Comparison of ENCODE assay signal across 18 cellular contexts in the genomic region with DNA sequence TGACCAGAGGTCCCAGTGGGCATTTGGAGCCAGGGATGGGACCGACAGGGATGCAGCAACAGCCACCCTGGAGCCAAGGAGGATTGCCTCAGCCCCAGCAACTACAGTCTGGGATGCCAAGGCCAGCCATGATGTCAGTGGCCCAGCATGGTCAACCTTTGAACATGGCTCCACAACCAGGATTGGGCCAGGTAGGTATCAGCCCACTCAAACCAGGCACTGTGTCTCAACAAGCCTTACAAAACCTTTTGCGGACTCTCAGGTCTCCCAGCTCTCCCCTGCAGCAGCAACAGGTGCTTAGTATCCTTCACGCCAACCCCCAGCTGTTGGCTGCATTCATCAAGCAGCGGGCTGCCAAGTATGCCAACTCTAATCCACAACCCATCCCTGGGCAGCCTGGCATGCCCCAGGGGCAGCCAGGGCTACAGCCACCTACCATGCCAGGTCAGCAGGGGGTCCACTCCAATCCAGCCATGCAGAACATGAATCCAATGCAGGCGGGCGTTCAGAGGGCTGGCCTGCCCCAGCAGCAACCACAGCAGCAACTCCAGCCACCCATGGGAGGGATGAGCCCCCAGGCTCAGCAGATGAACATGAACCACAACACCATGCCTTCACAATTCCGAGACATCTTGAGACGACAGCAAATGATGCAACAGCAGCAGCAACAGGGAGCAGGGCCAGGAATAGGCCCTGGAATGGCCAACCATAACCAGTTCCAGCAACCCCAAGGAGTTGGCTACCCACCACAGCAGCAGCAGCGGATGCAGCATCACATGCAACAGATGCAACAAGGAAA. TPM values are rescaled to one million over a fixed set of nuclear protein-coding genes. Genes with fewer than 3 reads are reported as not detected.
DNase-seq lines count a peak whose midpoint lies in the region; ATAC-seq and TF ChIP-seq lines count a peak whose summit lies in the region.
"Had no signal": no experiment of that assay in that cellular context is flagged by ENCODE, and none has a peak within 500 bp of the region (broad histone marks: within the 10 kb centered on the region; RNA-seq: fewer than 3 reads in every experiment).

No MANE protein-coding gene starts in this region.

- H3K4me1 ChIP-seq in H9 (ENCODE audit: insufficient read depth, low read length) = peaks cover 3% of the 10 kb centered on the region; the same call in 1 of the 2 replicates
- peaks cover 0 to 23% (median 0%) of the 10 kb centered on the region in 3 donors for H3K4me1 ChIP-seq in gastroesophageal sphincter
- H3K4me1 ChIP-seq in psoas muscle = peaks cover 35% of the 10 kb centered on the region

- H3K79me2 ChIP-seq in H9 (ENCODE audit: insufficient read depth, low read length) = no peaks in the 10 kb centered on the region

- H3T11ph ChIP-seq in H9 (ENCODE audit: low read length) = no peak overlapping the region

- H3K4me3 ChIP-seq in gastroesophageal sphincter = no peak overlapping the region
- H3K4me3 ChIP-seq in psoas muscle = no peak overlapping the region
- H3K4me3 ChIP-seq: cardiac muscle cell, skin epidermis had no signal

- H2BK12ac ChIP-seq in H9 (ENCODE audit: insufficient read length, low read depth, low read length) = no peak overlapping the region

- no peak overlapping the region for H3K4ac ChIP-seq in H9 (ENCODE audit: low read depth, low read length)

- no peaks in the 10 kb centered on the region for H4K20me1 ChIP-seq in H9 (ENCODE audit: control insufficient read depth, insufficient read depth, insufficient read length)

- H3K27ac ChIP-seq in H9 (ENCODE audit: insufficient read length, low read depth, low read length) = no peak overlapping the region
- H3K27ac ChIP-seq in gastroesophageal sphincter = no peak overlapping the region
- H3K27ac ChIP-seq in psoas muscle = peak overlapping the region; percentile 46
- H3K27ac ChIP-seq: cardiac muscle cell, skin epidermis had no signal

- H3K23ac ChIP-seq in H9 (ENCODE audit: insufficient read length, low read depth, low read length) = no peak overlapping the region

- H2AFZ ChIP-seq in H9 (ENCODE audit: low read length) = no peak overlapping the region

- H3K9me3 Mint-ChIP-seq in H9 = no peaks in the 10 kb centered on the region
- H3K9me3 Mint-ChIP-seq in activated T-helper 17 cell treated with anti-CD3 and anti-CD28 coated beads, Interleukin-2, amount 50 U/mL, for 72 hours = no peaks in the 10 kb centered on the region
- H3K9me3 Mint-ChIP-seq: activated T-helper 2 cell treated with anti-CD3 and anti-CD28 coated beads, Interferon-gamma antibody, Interleukin-2, Interleukin-4, amounts not matched to agents 10 μg/mL and 5 μg/mL and 100 μg/mL, durations not matched to agents 14 hours and 24 hours and 36 hours; CD8-positive, alpha-beta T cell; T-helper 2 cell treated with Interferon-gamma antibody and Interleukin-4, amounts not matched to agents 5 μg/mL and 100 μg/mL, for 36 hours had no signal

- intact Hi-C loops in psoas muscle (cut with DNase I) = loop anchor here in 1 of 2 donors (5.0 kb wide), 1 partner anchor 41 kb away; no protein-coding TSS in a partner anchor

- no peaks in the 10 kb centered on the region for H3K23me2 ChIP-seq in H9 (ENCODE audit: insufficient read length, low read depth, low read length, poor library complexity, severe bottlenecking)

- ATAC-seq in activated T-helper 17 cell treated with anti-CD3 and anti-CD28 coated beads, Interleukin-2, amount 50 U/mL, for 72 hours (replicated peaks) = peak; percentile 18
- peak; percentile 9 for ATAC-seq in gastroesophageal sphincter
- peak; percentile 34 to 80 (median 71) for ATAC-seq in psoas muscle
- ATAC-seq: CD8-positive, alpha-beta T cell had no signal

- peaks cover 2% of the 10 kb centered on the region; the same call in 1 of the 2 replicates for H3K27me3 Mint-ChIP-seq in H9 (ENCODE audit: low read depth)
- H3K27me3 Mint-ChIP-seq in activated T-helper 17 cell treated with anti-CD3 and anti-CD28 coated beads, Interleukin-2, amount 50 U/mL, for 72 hours = no peaks in the 10 kb centered on the region

- H2BK20ac ChIP-seq in H9 (ENCODE audit: low read depth, low read length, poor library complexity, severe bottlenecking) = no peak overlapping the region

- H4K8ac ChIP-seq in H9 (replicated peaks; ENCODE audit: insufficient read length, low read depth, low read length) = no peak overlapping the region

- no peak overlapping the region for H4K91ac ChIP-seq in H9 (ENCODE audit: insufficient read length, low read depth, low read length)

- H3K56ac ChIP-seq in H9 (ENCODE audit: insufficient read length, low read depth, low read length) = no peak overlapping the region

- H2BK5ac ChIP-seq in H9 (ENCODE audit: insufficient read length, low read length) = no peak overlapping the region

- no peak overlapping the region for H3K4me3 Mint-ChIP-seq in H9
- no peak overlapping the region for H3K4me3 Mint-ChIP-seq in activated T-helper 17 cell treated with anti-CD3 and anti-CD28 coated beads, Interleukin-2, amount 50 U/mL, for 72 hours
- H3K4me3 Mint-ChIP-seq: CD8-positive, alpha-beta T cell; T-helper 2 cell treated with Interferon-gamma antibody and Interleukin-4, amounts not matched to agents 5 μg/mL and 100 μg/mL, for 36 hours had no signal

- H3K4me1 Mint-ChIP-seq in H9 = peaks cover 4 to 9% of the 10 kb centered on the region in 2 experiments; a peak in 3 of 4 replicates
- H3K4me1 Mint-ChIP-seq in activated T-helper 17 cell treated with anti-CD3 and anti-CD28 coated beads, Interleukin-2, amount 50 U/mL, for 72 hours = peaks cover 4% of the 10 kb centered on the region

- H3K27me3 ChIP-seq in H9 (ENCODE audit: insufficient read depth, low read length) = no peaks in the 10 kb centered on the region
- H3K27me3 ChIP-seq in gastroesophageal sphincter = no peaks in the 10 kb centered on the region
- H3K27me3 ChIP-seq in psoas muscle (ENCODE audit: insufficient read depth in 3 of 3, low read length in 2 of 3) = no peaks in the 10 kb centered on the region
- H3K27me3 ChIP-seq: cardiac muscle cell had no signal

- no peak overlapping the region for H3K4me2 ChIP-seq in H9 (ENCODE audit: insufficient read depth, insufficient read length, low read length)

- no peak overlapping the region for H4K5ac ChIP-seq in H9 (ENCODE audit: insufficient read length, low read depth, low read length)

- no peak for TF ChIP-seq EP300 in gastroesophageal sphincter (IDR thresholded peaks at IDR 0.05)

- H3K18ac ChIP-seq in H9 (ENCODE audit: insufficient read length, low read depth, low read length) = no peak overlapping the region

- H3K9me3 ChIP-seq in H9 (ENCODE audit: control insufficient read depth, low read depth, low read length) = no peaks in the 10 kb centered on the region
- H3K9me3 ChIP-seq in gastroesophageal sphincter = no peaks in the 10 kb centered on the region
- H3K9me3 ChIP-seq in psoas muscle = no peaks in the 10 kb centered on the region

- no peaks in the 10 kb centered on the region for H3K79me1 ChIP-seq in H9 (ENCODE audit: insufficient read depth, low read depth, low read length, poor library complexity, severe bottlenecking)

- H3K9ac ChIP-seq in H9 (ENCODE audit: extremely low read depth, insufficient read length, low read length) = no peak overlapping the region

- no CpG with 5 or more reads among the region's 9 CpGs for WGBS in H9 (ENCODE audit: extremely low coverage, insufficient read length, low lambda C conversion rate)
- 80 to 90% methylated on average over 1 to 2 of the region's 9 CpGs for WGBS in gastroesophageal sphincter (ENCODE audit: low coverage in 1 of 2), 2 donors
- 19 to 44% (median 34%) methylated on average over 9 of the region's 9 CpGs for WGBS in psoas muscle, 3 donors

- peaks cover 48 to 79% (median 74%) of the 10 kb centered on the region in 3 experiments; a peak in 6 of 7 replicates for H3K36me3 Mint-ChIP-seq in H9 (ENCODE audit: insufficient read depth in 1 of 3, low read depth in 3 of 3)
- H3K36me3 Mint-ChIP-seq in activated T-helper 17 cell treated with anti-CD3 and anti-CD28 coated beads, Interleukin-2, amount 50 U/mL, for 72 hours (ENCODE audit: low read depth) = peaks cover 76% of the 10 kb centered on the region

- no peak for DNase-seq in H9
- DNase-seq in psoas muscle = peak; percentile 23 to 59
- DNase-seq in H4 (ENCODE audit: low spot score) = no peak
- no peak for DNase-seq in ureter (ENCODE audit: low spot score)
- no peak for DNase-seq in SW 1271 (lab: John Stamatoyannopoulos, UW)
- DNase-seq in DMS114 treated with DMSO at 0.1 percent for 48 hours (lab: John Stamatoyannopoulos, UW; ENCODE audit: unreplicated experiment) = no peak
- DNase-seq: activated CD4-positive, CD25-positive, alpha-beta regulatory T cell; CD8-positive, alpha-beta T cell; DMS53; effector memory CD4-positive, alpha-beta T cell; NCI-H1694 treated with DMSO at 0.1 percent for 48 hours; stimulated activated CD4-positive, alpha-beta T cell treated with anti-CD3 and anti-CD28 coated beads, Interleukin-4, amount 100 ng/mL, for 4 hours had no signal

- TF ChIP-seq CTCF in H9 (conservative IDR thresholded peaks at IDR 0.05) (no peak), gastroesophageal sphincter (IDR thresholded peaks at IDR 0.05) (no peak), psoas muscle (IDR thresholded peaks at IDR 0.05) (no peak)

- H3K14ac ChIP-seq in H9 (ENCODE audit: insufficient read depth, low read length) = no peak overlapping the region

- H3K27ac Mint-ChIP-seq in H9 = peak overlapping the region; percentile 34 to 67 (median 37); a peak in 4 of 7 replicates
- H3K27ac Mint-ChIP-seq in activated T-helper 17 cell treated with anti-CD3 and anti-CD28 coated beads, Interleukin-2, amount 50 U/mL, for 72 hours = no peak overlapping the region
- H3K27ac Mint-ChIP-seq: activated T-helper 2 cell treated with anti-CD3 and anti-CD28 coated beads, Interferon-gamma antibody, Interleukin-2, Interleukin-4, amounts not matched to agents 10 μg/mL and 5 μg/mL and 100 μg/mL, durations not matched to agents 14 hours and 24 hours and 36 hours; CD8-positive, alpha-beta T cell; T-helper 2 cell treated with Interferon-gamma antibody and Interleukin-4, amounts not matched to agents 5 μg/mL and 100 μg/mL, for 36 hours had no signal

- H3K36me3 ChIP-seq in gastroesophageal sphincter = peaks cover 3 to 73% of the 10 kb centered on the region in 2 donors
- peaks cover 2 to 73% of the 10 kb centered on the region in 2 donors for H3K36me3 ChIP-seq in psoas muscle (ENCODE audit: insufficient read depth in 1 of 2, low read depth in 1 of 2)

- no peak overlapping the region for H2AK5ac ChIP-seq in H9 (ENCODE audit: insufficient read length, low read length)

- H2BK15ac ChIP-seq in H9 (ENCODE audit: low read depth, low read length) = no peak overlapping the region

- no peak overlapping the region for H2BK120ac ChIP-seq in H9 (ENCODE audit: low read depth, low read length, poor library complexity, severe bottlenecking)

- TF ChIP-seq POLR2A in gastroesophageal sphincter (IDR thresholded peaks at IDR 0.05) = no peak

RNA-seq across cellular contexts. Expression of a gene that starts 27.3 kb away (rescaled TPM):
- total RNA-seq in H9 (2021) (33.6 and 34.9 TPM in 2 replicates), gastroesophageal sphincter (10 to 100 TPM; 11.9 to 27.5 (median 21.6) TPM), psoas muscle (10 to 100 TPM in 3 of 4 donors, 1 to 10 TPM in 1; 8.7 to 15.8 (median 11.9) TPM), ureter (37.9 TPM)
- 10 to 100 TPM; 23.0 to 37.3 TPM for total RNA-seq in activated T-helper 17 cell treated with anti-CD3 and anti-CD28 coated beads, Interleukin-2, amount 50 U/mL, for 72 hours
- 10 to 100 TPM in 1 of 3 donors, 1 to 10 TPM in 2; 7.2 to 12.3 (median 9.0) TPM for polyA plus RNA-seq in psoas muscle
- 16.4 and 20.7 TPM in 2 replicates for total RNA-seq in H4 (2014; rRNA removed; shearing (Covaris generic))

Comparison
In these comparisons a context has a peak if more than half of its experiments do, and no peak if none do; other contexts are left out.
1. DNase-seq: peak in psoas muscle (2 of 2); none in H9 (single experiment), H4 (single experiment), ureter (single experiment), SW 1271 (0 of 2) and DMS114 treated with DMSO at 0.1 percent for 48 hours (single experiment).
2. ATAC-seq: peak in every context shown above with its lines; median percentile 71 in psoas muscle; 18 in activated T-helper 17 cell treated with anti-CD3 and anti-CD28 coated beads, Interleukin-2, amount 50 U/mL, for 72 hours; 9 in gastroesophageal sphincter.